Comparison of ENCODE assay signal across 1 cellular context in the genomic region with DNA sequence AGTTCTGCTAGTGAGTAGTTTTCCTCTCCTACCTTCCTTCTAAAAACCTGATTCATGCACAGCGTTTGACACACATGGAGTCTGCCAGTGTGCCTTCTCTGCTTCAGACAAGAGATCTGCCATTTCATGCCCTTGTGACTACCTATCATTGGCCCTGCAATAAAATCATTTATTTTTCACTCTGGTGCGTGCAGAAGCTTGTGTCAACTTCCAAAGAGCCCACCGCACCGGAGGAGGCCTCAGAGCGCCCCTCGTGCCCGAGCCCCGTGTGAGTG.
TF ChIP-seq lines count a peak whose summit lies in the region.

No MANE protein-coding gene starts in this region.

TF ChIP-seq in K562, 482 proteins besides CTCF, POLR2A, EP300 and RAD21:
- TF ChIP-seq KAT8 (IDR thresholded peaks at IDR 0.05; ENCODE audit: low read depth) = no peak
- no peak for TF ChIP-seq ELF4 (CRISPR knock-in tag; IDR thresholded peaks at IDR 0.05)
- TF ChIP-seq E2F3 (CRISPR knock-in tag; IDR thresholded peaks at IDR 0.05) = no peak
- no peak for TF ChIP-seq ZBTB7A (IDR thresholded peaks at IDR 0.05; ENCODE audit: borderline replicate concordance, control insufficient read depth, low read depth, low read length)
- no peak for TF ChIP-seq ZNF551 (CRISPR knock-in tag; IDR thresholded peaks at IDR 0.05)
TF ChIP-seq in K562: peak in this region for 0.
